12 cellular contexts compared by ENCODE assay signal in genomic region chr1:87410771-87411170, GRCh38.
DNase-seq lines count a peak whose midpoint lies in the region; ATAC-seq lines count a peak whose summit lies in the region.
"Had no signal": no experiment of that assay in that cellular context is flagged by ENCODE, and none has a peak within 500 bp of the region (broad histone marks: within the 10 kb centered on the region; RNA-seq: fewer than 3 reads in every experiment).

No MANE protein-coding gene starts in this region.

- no peak for ATAC-seq in HG03457 (IDR thresholded peaks at IDR 0.05; ENCODE audit: unreplicated experiment)
- ATAC-seq: gastrocnemius medialis, GM23338 had no signal

- peak; percentile 12 to 75 for DNase-seq in NCI-H446 (lab: John Stamatoyannopoulos, UW)
- DNase-seq in NCI-H446 treated with DMSO at 0.1 percent for 48 hours (lab: John Stamatoyannopoulos, UW): no peak
- peak; percentile 95 for DNase-seq in NCI-H345 treated with DMSO at 0.1 percent for 48 hours (lab: John Stamatoyannopoulos, UW; ENCODE audit: unreplicated experiment)
- peak; percentile 38 for DNase-seq in fibroblast of peridontal ligament (ENCODE audit: extremely low read depth)
- peak; percentile 97 for DNase-seq in superior temporal gyrus (ENCODE audit: extremely low spot score)
- DNase-seq in HT-29 (ENCODE audit: low spot score): no peak
- DNase-seq in stimulated activated CD4-positive, alpha-beta T cell treated with anti-CD3 and anti-CD28 coated beads, Interleukin-15, amount 100 ng/mL, for 24 hours: no peak
- DNase-seq: activated CD4-positive, alpha-beta T cell treated with anti-CD3 and anti-CD28 coated beads for 4 hours; gastrocnemius medialis; PC-9 had no signal

Comparison
In these comparisons a context has a peak if more than half of its experiments do, and no peak if none do; other contexts are left out.
1. DNase-seq: peak in NCI-H446 (2 of 2), NCI-H345 treated with DMSO at 0.1 percent for 48 hours (single experiment), fibroblast of peridontal ligament (single experiment) and superior temporal gyrus (single experiment); none in NCI-H446 treated with DMSO at 0.1 percent for 48 hours (single experiment), HT-29 (single experiment) and stimulated activated CD4-positive, alpha-beta T cell treated with anti-CD3 and anti-CD28 coated beads, Interleukin-15, amount 100 ng/mL, for 24 hours (single experiment).